30 cellular contexts compared by ENCODE assay signal in genomic region chr3:106305127-106305526, GRCh38.
"Had no signal": no experiment of that assay in that cellular context is flagged by ENCODE, and none has a peak within 500 bp of the region (broad histone marks: within the 10 kb centered on the region; RNA-seq: fewer than 3 reads in every experiment).

No MANE protein-coding gene starts in this region.

- FAIRE-seq: colon, endothelial cell of umbilical vein, urothelium cell line had no signal

- H3K27me3 Mint-ChIP-seq: activated naive CD8-positive, alpha-beta T cell treated with anti-CD3 and anti-CD28 coated beads, Interleukin-2, amount 10 ng/mL, durations not matched to agents 7 days and 5 days; effector memory CD8-positive, alpha-beta T cell; naive thymus-derived CD4-positive, alpha-beta T cell; stimulated activated memory B cell treated with anti-CD40 and anti-IgM and Interleukin-4, amounts not matched to agents 10 μg/mL and 1 μg/mL and 100 μg/mL, for 72 hours had no signal

- H3K9me3 ChIP-seq: esophagus squamous epithelium, left lung, transverse colon had no signal

- H3K9me3 Mint-ChIP-seq: activated naive CD4-positive, alpha-beta T cell treated with anti-CD3 and anti-CD28 coated beads for 36 hours; effector memory CD8-positive, alpha-beta T cell; immature natural killer cell; neural crest cell; stimulated activated memory B cell treated with anti-CD40 and anti-IgM and Interleukin-4, amounts not matched to agents 10 μg/mL and 1 μg/mL and 100 μg/mL, for 72 hours had no signal

- H3K27ac Mint-ChIP-seq: activated naive CD4-positive, alpha-beta T cell treated with anti-CD3 and anti-CD28 coated beads for 36 hours; activated naive CD8-positive, alpha-beta T cell treated with anti-CD3 and anti-CD28 coated beads, Interleukin-2, amount 10 ng/mL, durations not matched to agents 7 days and 5 days; activated T-cell treated with anti-CD3 and anti-CD28 coated beads, Interleukin-2, amount 50 U/mL, for 72 hours; effector memory CD8-positive, alpha-beta T cell; immature natural killer cell; naive thymus-derived CD4-positive, alpha-beta T cell; stimulated activated memory B cell treated with anti-CD40 and anti-IgM and Interleukin-4, amounts not matched to agents 10 μg/mL and 1 μg/mL and 100 μg/mL, for 72 hours; T-helper 1 cell treated with Interleukin-12 subunit alpha and Interleukin-12 subunit beta and Interleukin-4 antibody, amounts not matched to agents 30 μg/mL and 1 μg/mL, for 36 hours had no signal

- H3K4me3 ChIP-seq: esophagus squamous epithelium, hepatocyte, left lung, smooth muscle cell, transverse colon had no signal

- H3K36me3 Mint-ChIP-seq: stimulated activated memory B cell treated with anti-CD40 and anti-IgM and Interleukin-4, amounts not matched to agents 10 μg/mL and 1 μg/mL and 100 μg/mL, for 72 hours had no signal

- H3K36me3 ChIP-seq: esophagus squamous epithelium, left lung, transverse colon had no signal

- H2AFZ ChIP-seq: hepatocyte had no signal

- H3K4me2 ChIP-seq: hepatocyte, smooth muscle cell had no signal

- H3K79me2 ChIP-seq: hepatocyte had no signal

- H3K4me3 Mint-ChIP-seq: activated naive CD4-positive, alpha-beta T cell treated with anti-CD3 and anti-CD28 coated beads for 36 hours; activated naive CD8-positive, alpha-beta T cell treated with anti-CD3 and anti-CD28 coated beads, Interleukin-2, amount 10 ng/mL, durations not matched to agents 7 days and 5 days; activated T-cell treated with anti-CD3 and anti-CD28 coated beads, Interleukin-2, amount 50 U/mL, for 72 hours; effector memory CD8-positive, alpha-beta T cell; immature natural killer cell; naive thymus-derived CD4-positive, alpha-beta T cell; neural crest cell; stimulated activated memory B cell treated with anti-CD40 and anti-IgM and Interleukin-4, amounts not matched to agents 10 μg/mL and 1 μg/mL and 100 μg/mL, for 72 hours; T-helper 1 cell treated with Interleukin-12 subunit alpha and Interleukin-12 subunit beta and Interleukin-4 antibody, amounts not matched to agents 30 μg/mL and 1 μg/mL, for 36 hours had no signal

- H3K4me1 ChIP-seq: esophagus squamous epithelium, left lung, transverse colon had no signal

- ATAC-seq: activated T-cell treated with anti-CD3 and anti-CD28 coated beads, Interleukin-2, amount 50 U/mL, for 72 hours; effector memory CD8-positive, alpha-beta T cell; left lung; naive thymus-derived CD4-positive, alpha-beta T cell; sciatic nerve; stimulated activated memory B cell treated with anti-CD40 and anti-IgM and Interleukin-4, amounts not matched to agents 10 μg/mL and 1 μg/mL and 100 μg/mL, for 72 hours had no signal

- H3K27me3 ChIP-seq: esophagus squamous epithelium, hepatocyte, left lung, transverse colon had no signal

- H3K27ac ChIP-seq: esophagus squamous epithelium, hepatocyte, left lung, transverse colon had no signal

- H3K4me1 Mint-ChIP-seq: neural crest cell had no signal

- DNase-seq: activated CD4-positive, alpha-beta T cell treated with anti-CD3 and anti-CD28 coated beads for 4 hours; activated CD4-positive, alpha-beta T cell treated with anti-CD3 and anti-CD28 coated beads, Interleukin-2, amount 50 U/mL, for 48 hours; activated CD4-positive, CD25-positive, alpha-beta regulatory T cell; activated effector memory CD4-positive, alpha-beta T cell treated with Interleukin-2 at 50 U/mL for 16 hours; activated naive CD4-positive, alpha-beta T cell treated with anti-CD3 and anti-CD28 coated beads for 36 hours; activated naive CD8-positive, alpha-beta T cell treated with anti-CD3 and anti-CD28 coated beads, Interleukin-2, amount 10 ng/mL, durations not matched to agents 7 days and 5 days; activated T-cell treated with anti-CD3 and anti-CD28 coated beads, Interleukin-2, amount 50 U/mL, for 72 hours; amygdala; caudate nucleus; effector memory CD8-positive, alpha-beta T cell; esophagus squamous epithelium; foreskin melanocyte; glutamatergic neuron; immature natural killer cell; kidney glomerular epithelial cell; left lung; naive thymus-derived CD4-positive, alpha-beta T cell; occipital lobe; stimulated activated CD4-positive, alpha-beta T cell treated with anti-CD3 and anti-CD28 coated beads, Interleukin-15, amount 100 ng/mL, for 24 hours; T1000; transverse colon had no signal
